In the genomic region with DNA sequence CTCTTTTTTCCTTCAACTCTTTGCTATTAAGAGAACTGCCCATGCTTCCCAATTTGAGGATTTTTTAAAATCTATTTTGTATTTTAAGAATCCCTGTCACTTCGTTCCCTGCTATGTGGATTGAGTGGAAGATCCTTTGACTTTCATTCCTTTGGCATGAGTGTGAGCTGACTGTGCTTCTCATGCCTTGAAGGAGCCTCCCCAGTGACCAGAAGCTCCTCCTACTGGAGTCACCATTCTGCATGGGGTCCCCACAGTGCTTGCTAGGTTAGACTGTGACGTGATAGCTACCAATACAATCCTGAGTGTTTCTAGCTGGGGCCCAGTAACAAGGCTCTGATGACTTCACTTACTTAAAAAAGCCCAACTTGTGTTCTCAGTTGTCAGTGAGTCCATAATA, we compare ENCODE assay signal across 18 cellular contexts.
A peak's percentile ranks its signal among the peaks of the same experiment; 100 is the strongest.
DNase-seq lines count a peak whose midpoint lies in the region; ATAC-seq, FAIRE-seq and TF ChIP-seq lines count a peak whose summit lies in the region.
"Had no signal": no experiment of that assay in that cellular context is flagged by ENCODE, and none has a peak within 500 bp of the region (broad histone marks: within the 10 kb centered on the region; RNA-seq: fewer than 3 reads in every experiment).

No MANE protein-coding gene starts in this region.

- ATAC-seq in HG03571 (IDR thresholded peaks at IDR 0.05; ENCODE audit: unreplicated experiment): no peak
- ATAC-seq: activated CD4-positive, CD25-positive, alpha-beta regulatory T cell treated with anti-CD3 and anti-CD28 coated beads, Interleukin-2, amount 50 U/mL, for 24 hours; activated T-cell treated with anti-CD3 and anti-CD28 coated beads, Interleukin-2, amount 50 U/mL, for 4 hours; left colon had no signal

- H3K4me3 ChIP-seq in fibroblast of mammary gland (ENCODE audit: control insufficient read depth, low read depth, low read length) (no peak overlapping the region), skeletal muscle cell (ENCODE audit: low read depth, low read length) (no peak overlapping the region)
- H3K4me3 ChIP-seq: adrenal gland, dorsolateral prefrontal cortex, sigmoid colon, SK-N-MC had no signal

- TF ChIP-seq CTCF in fibroblast of mammary gland (conservative IDR thresholded peaks at IDR 0.05; ENCODE audit: control insufficient read depth, insufficient read depth, low read depth, low read length): no peak

- FAIRE-seq in GM19239 (lab: Jason Lieb, UNC): no peak

- DNase-seq in ELR (ENCODE audit: low read depth) (peak; percentile 88), RPMI7951 (ENCODE audit: low read depth) (peak; percentile 85), fibroblast of mammary gland (ENCODE audit: low read depth) (peak; percentile 90), skeletal muscle cell (ENCODE audit: low read depth) (peak; percentile 89), activated gamma-delta T cell treated with Interleukin-2 at 50 U/mL for 16 hours (no peak), NCI-H2196 (lab: John Stamatoyannopoulos, UW; ENCODE audit: unreplicated experiment) (no peak), GM19239 (ENCODE audit: insufficient read length, low spot score) (no peak)
- DNase-seq: activated T-cell treated with anti-CD3 and anti-CD28 coated beads, Interleukin-2, amount 50 U/mL, for 4 hours; adrenal gland; COR-L47; dorsolateral prefrontal cortex; left colon; NCI-H2081 treated with DMSO at 0.1 percent for 48 hours; NK-92 treated with Interleukin-12 subunit alpha and Interleukin-12 subunit beta, amount 100 ng/mL, for 24 hours; sigmoid colon had no signal

Comparison
In these comparisons a context has a peak if more than half of its experiments do, and no peak if none do; other contexts are left out.
1. DNase-seq: peak in ELR (single experiment), RPMI7951 (single experiment), fibroblast of mammary gland (single experiment) and skeletal muscle cell (single experiment); none in activated gamma-delta T cell treated with Interleukin-2 at 50 U/mL for 16 hours (single experiment), NCI-H2196 (single experiment) and GM19239 (single experiment).